18 cellular contexts compared by ENCODE assay signal in genomic region chr7:104327963-104328307, GRCh38. TPM values are rescaled to one million over a fixed set of nuclear protein-coding genes. Genes with fewer than 3 reads are reported as not detected.
DNase-seq lines count a peak whose midpoint lies in the region; ATAC-seq, FAIRE-seq and TF ChIP-seq lines count a peak whose summit lies in the region.
"Had no signal": no experiment of that assay in that cellular context is flagged by ENCODE, and none has a peak within 500 bp of the region (broad histone marks: within the 10 kb centered on the region; RNA-seq: fewer than 3 reads in every experiment).

No MANE protein-coding gene starts in this region.

- no peak overlapping the region for H3K4me3 ChIP-seq in astrocyte (ENCODE audit: insufficient read depth, low read depth, low read length)
- peak overlapping the region; percentile 80 for H3K4me3 ChIP-seq in iPS-20b (ENCODE audit: low read length)
- peak overlapping the region in 1 of 2 donors; percentile 38 for H3K4me3 ChIP-seq in testis
- H3K4me3 ChIP-seq: PC-9 had no signal

- peaks cover 56% of the 10 kb centered on the region for H3K27me3 Mint-ChIP-seq in astrocyte (ENCODE audit: low read depth, unreplicated experiment)

- H4K20me1 ChIP-seq in astrocyte (ENCODE audit: insufficient read depth, low read length), result no peaks in the 10 kb centered on the region

- no peak overlapping the region for H3K9ac ChIP-seq in astrocyte (ENCODE audit: low read length)
- no peak overlapping the region; the same call in 1 of the 2 replicates for H3K9ac ChIP-seq in iPS-20b (ENCODE audit: low read depth, low read length)

- H2AFZ ChIP-seq in astrocyte (ENCODE audit: low read depth, low read length), result peak overlapping the region; percentile 56
- H2AFZ ChIP-seq: PC-9 had no signal

- no peak for FAIRE-seq in astrocyte (lab: Jason Lieb, UNC)
- FAIRE-seq: A204.1 had no signal

- no peaks in the 10 kb centered on the region for H3K9me3 ChIP-seq in astrocyte (ENCODE audit: insufficient read depth, low read depth, low read length)
- H3K9me3 ChIP-seq in iPS-20b (ENCODE audit: insufficient read depth, low read depth, low read length), result no peaks in the 10 kb centered on the region
- H3K9me3 ChIP-seq in testis, result no peaks in the 10 kb centered on the region

- H3K27ac ChIP-seq in astrocyte (ENCODE audit: low read depth, low read length), result no peak overlapping the region
- H3K27ac ChIP-seq in iPS-20b (ENCODE audit: low read length), result no peak overlapping the region
- no peak overlapping the region for H3K27ac ChIP-seq in testis
- H3K27ac ChIP-seq: PC-9, skin epidermis had no signal

- TF ChIP-seq POLR2A in testis (IDR thresholded peaks at IDR 0.05), result no peak

- TF ChIP-seq CTCF in astrocyte (IDR thresholded peaks at IDR 0.05; ENCODE audit: insufficient read depth, low read depth, low read length), result no peak
- no peak for TF ChIP-seq CTCF in testis (IDR thresholded peaks at IDR 0.05)

- H3K4me3 Mint-ChIP-seq in astrocyte (ENCODE audit: unreplicated experiment), result no peak overlapping the region
- H3K4me3 Mint-ChIP-seq: activated T-cell treated with anti-CD3 and anti-CD28 coated beads, Interleukin-2, amount 50 U/mL, for 24 hours; natural killer cell had no signal

- ATAC-seq in HG03095 (IDR thresholded peaks at IDR 0.05; ENCODE audit: unreplicated experiment), result no peak
- ATAC-seq: natural killer cell, T-cell had no signal

- no peaks in the 10 kb centered on the region for H3K4me1 Mint-ChIP-seq in astrocyte (ENCODE audit: low read depth, unreplicated experiment)
- H3K4me1 Mint-ChIP-seq: natural killer cell had no signal

- H3K79me2 ChIP-seq in astrocyte (ENCODE audit: insufficient read depth, low read length), result no peaks in the 10 kb centered on the region

- DNase-seq in NCI-H748 (lab: John Stamatoyannopoulos, UW; ENCODE audit: unreplicated experiment), result peak; percentile 55
- no peak for DNase-seq in NCI-H748 treated with DMSO at 0.1 percent for 48 hours (lab: John Stamatoyannopoulos, UW)
- DNase-seq in astrocyte (ENCODE audit: low read depth), result no peak
- peak; percentile 13 for DNase-seq in testis
- no peak for DNase-seq in HT-29 (ENCODE audit: low spot score)
- DNase-seq in activated CD8-positive, alpha-beta memory T cell treated with anti-CD3 and anti-CD28 coated beads, Interleukin-2, amount 50 U/mL, for 48 hours, result no peak
- DNase-seq: activated CD4-positive, alpha-beta T cell treated with anti-CD3 and anti-CD28 coated beads for 4 hours; dermis blood vessel endothelial cell; natural killer cell; PC-9; T-cell had no signal

- 6 to 7% methylated on average over 7 to 13 of the region's 13 CpGs for WGBS in testis, 2 donors

- H3K4me1 ChIP-seq in astrocyte (ENCODE audit: insufficient read depth, low read length) (peaks cover 7% of the 10 kb centered on the region), iPS-20b (ENCODE audit: insufficient read depth, low read length) (peaks cover 4% of the 10 kb centered on the region; the same call in 1 of the 2 replicates), testis (no peaks in the 10 kb centered on the region)

- no peaks in the 10 kb centered on the region for H3K36me3 Mint-ChIP-seq in astrocyte (ENCODE audit: low read depth, unreplicated experiment)
- H3K36me3 Mint-ChIP-seq: T-cell had no signal

- no peaks in the 10 kb centered on the region for H3K9me3 Mint-ChIP-seq in astrocyte (ENCODE audit: unreplicated experiment)
- H3K9me3 Mint-ChIP-seq: activated T-cell treated with anti-CD3 and anti-CD28 coated beads, Interleukin-2, amount 50 U/mL, for 24 hours; natural killer cell; T-cell had no signal

- peak overlapping the region; percentile 86 for H3K4me2 ChIP-seq in astrocyte (ENCODE audit: low read length)
- H3K4me2 ChIP-seq: PC-9 had no signal

- intact Hi-C loops in testis (cut with DNase I; ENCODE audit: low total_unique reads), result no loop called here

- H3K27me3 ChIP-seq in astrocyte (ENCODE audit: insufficient read depth, low read length) (peaks cover 36% of the 10 kb centered on the region), iPS-20b (ENCODE audit: insufficient read depth, low read length) (peaks cover 82% of the 10 kb centered on the region), testis (no peaks in the 10 kb centered on the region)

- H3K27ac Mint-ChIP-seq in astrocyte (ENCODE audit: unreplicated experiment), result no peak overlapping the region
- H3K27ac Mint-ChIP-seq: activated T-cell treated with anti-CD3 and anti-CD28 coated beads, Interleukin-2, amount 50 U/mL, for 24 hours; natural killer cell; T-cell had no signal

- no peaks in the 10 kb centered on the region for H3K36me3 ChIP-seq in astrocyte (ENCODE audit: insufficient read depth, low read length)
- H3K36me3 ChIP-seq in iPS-20b (ENCODE audit: insufficient read depth, low read depth, low read length), result no peaks in the 10 kb centered on the region
- H3K36me3 ChIP-seq in testis (ENCODE audit: low read depth, missing control alignments), result no peaks in the 10 kb centered on the region

RNA-seq across cellular contexts. Expression of gene LHFPL3, which starts 0.5 kb away (rescaled TPM):
- total RNA-seq in astrocyte (not detected in 2 replicates), testis (under 1 TPM; 0.19 to 0.47 TPM)
- polyA plus RNA-seq in testis (ENCODE audit: insufficient read depth, low read depth, low replicate concordance), result 0.17 TPM
- total RNA-seq in HT-29 (2014; rRNA removed; shearing (Covaris generic)), result not detected in 2 replicates
- total RNA-seq: dermis blood vessel endothelial cell, fibroblast of villous mesenchyme, natural killer cell, PC-9, subcutaneous adipose tissue, T-cell had no signal

Comparison
In these comparisons a context has a peak if more than half of its experiments do, and no peak if none do; other contexts are left out.
1. DNase-seq: peak in NCI-H748 (single experiment) and testis (single experiment); none in NCI-H748 treated with DMSO at 0.1 percent for 48 hours (single experiment), astrocyte (single experiment), HT-29 (single experiment) and activated CD8-positive, alpha-beta memory T cell treated with anti-CD3 and anti-CD28 coated beads, Interleukin-2, amount 50 U/mL, for 48 hours (single experiment).